8 cellular contexts compared by ENCODE assay signal in genomic region chr10:70233939-70234300, GRCh38. TPM values are rescaled to one million over a fixed set of nuclear protein-coding genes. Genes with fewer than 3 reads are reported as not detected.
DNase-seq lines count a peak whose midpoint lies in the region; ATAC-seq and TF ChIP-seq lines count a peak whose summit lies in the region.

No MANE protein-coding gene starts in this region.

- H3K23ac ChIP-seq in mesenchymal stem cell (ENCODE audit: low read length in 2 of 2): no peak overlapping the region

- H3K4ac ChIP-seq in mesenchymal stem cell (ENCODE audit: low read depth in 1 of 2, low read length in 2 of 2): peak overlapping the region in 1 of 2 experiments; percentile 3

- H2AK5ac ChIP-seq in mesenchymal stem cell (ENCODE audit: low read length, severe bottlenecking): no peak overlapping the region

- H2BK12ac ChIP-seq in mesenchymal stem cell (ENCODE audit: low read length in 2 of 2): no peak overlapping the region

- no peaks in the 10 kb centered on the region for H3K27me3 ChIP-seq in left ventricle myocardium inferior (ENCODE audit: low read depth)
- H3K27me3 ChIP-seq in mesenchymal stem cell (ENCODE audit: control insufficient read depth in 1 of 2, insufficient read depth in 1 of 2, low read length in 2 of 2): peaks cover 0 to 5% of the 10 kb centered on the region in 2 experiments
- H3K27me3 ChIP-seq in uterus: no peaks in the 10 kb centered on the region

- H3K4me2 ChIP-seq in mesenchymal stem cell (ENCODE audit: low read length, poor library complexity, severe bottlenecking): peak overlapping the region; percentile 92

- peaks cover 6% of the 10 kb centered on the region for H3K79me1 ChIP-seq in mesenchymal stem cell (replicated peaks; ENCODE audit: low read length, poor library complexity, severe bottlenecking)

- H3K4me1 ChIP-seq in left ventricle myocardium inferior (peaks cover 43% of the 10 kb centered on the region), mesenchymal stem cell (ENCODE audit: control insufficient read depth, insufficient read depth, low read depth, low read length) (no peaks in the 10 kb centered on the region), uterus (peaks cover 0 to 8% of the 10 kb centered on the region in 2 donors)

- H3K27ac ChIP-seq in left ventricle myocardium inferior (replicated peaks) (peak overlapping the region; percentile 84), mesenchymal stem cell (ENCODE audit: low read length, poor library complexity, severe bottlenecking) (no peak overlapping the region), uterus (peak overlapping the region; percentile 77 to 81)

- DNase-seq in left ventricle myocardium inferior (no peak), Right ventricle myocardium inferior (ENCODE audit: missing footprints) (no peak), astrocyte of the cerebellum (ENCODE audit: low read depth) (no peak), mesenchymal stem cell (no peak), uterus (no peak)
- DNase-seq in stimulated activated CD4-positive, alpha-beta T cell treated with anti-CD3 and anti-CD28 coated beads, Interleukin-1b, Interleukin-23, amount 100 ng/mL, for 48 hours: no peak

- H2BK120ac ChIP-seq in mesenchymal stem cell (ENCODE audit: low read depth, low read length): no peak overlapping the region

- no peaks in the 10 kb centered on the region for H3K9me3 ChIP-seq in left ventricle myocardium inferior (replicated peaks)
- H3K9me3 ChIP-seq in mesenchymal stem cell (ENCODE audit: control insufficient read depth, low read length): no peaks in the 10 kb centered on the region
- no peaks in the 10 kb centered on the region for H3K9me3 ChIP-seq in uterus

- H3K4me3 ChIP-seq in left ventricle myocardium inferior (peak overlapping the region; percentile 84), astrocyte of the cerebellum (ENCODE audit: low read depth, low read length) (peak overlapping the region; percentile 93), mesenchymal stem cell (ENCODE audit: insufficient read depth in 1 of 2, low read depth in 1 of 2, low read length in 2 of 2) (peak overlapping the region in 1 of 2 experiments; percentile 95), uterus (peak overlapping the region; percentile 46 to 91)

- H3K14ac ChIP-seq in mesenchymal stem cell (ENCODE audit: low read length in 2 of 2): no peak overlapping the region

- intact Hi-C loops in left ventricle myocardium inferior (cut with micrococcal nuclease) (no loop called here), Right ventricle myocardium inferior (cut with DNase I) (no loop called here), uterus (cut with DNase I; ENCODE audit: low total_unique reads) (no loop called here)

- H4K8ac ChIP-seq in mesenchymal stem cell (ENCODE audit: low read length): no peak overlapping the region

- no peak for TF ChIP-seq POLR2A in uterus (IDR thresholded peaks at IDR 0.05)

- H4K91ac ChIP-seq in mesenchymal stem cell (ENCODE audit: low read length): no peak overlapping the region

- peaks cover 15% of the 10 kb centered on the region for H3K36me3 ChIP-seq in left ventricle myocardium inferior
- H3K36me3 ChIP-seq in mesenchymal stem cell (ENCODE audit: control insufficient read depth in 1 of 2, insufficient read depth in 2 of 2, low read depth in 1 of 2, low read length in 2 of 2): peaks cover 4 to 15% of the 10 kb centered on the region in 2 experiments
- no peaks in the 10 kb centered on the region for H3K36me3 ChIP-seq in uterus

- TF ChIP-seq CTCF in left ventricle myocardium inferior (IDR thresholded peaks at IDR 0.05; ENCODE audit: borderline replicate concordance): peak; percentile 11
- TF ChIP-seq CTCF in astrocyte of the cerebellum (IDR thresholded peaks at IDR 0.05; ENCODE audit: low read depth, low read length, missing control alignments): no peak
- no peak for TF ChIP-seq CTCF in uterus (IDR thresholded peaks at IDR 0.05)

- peak overlapping the region; percentile 33 for H2AFZ ChIP-seq in mesenchymal stem cell (ENCODE audit: low read depth, low read length)

- WGBS in mesenchymal stem cell: 25% methylated on average over 1 of the region's 8 CpGs

- no peak overlapping the region for H2BK5ac ChIP-seq in mesenchymal stem cell (ENCODE audit: low read depth, low read length, poor library complexity, severe bottlenecking)

- peak overlapping the region; percentile 94 for H3K9ac ChIP-seq in mesenchymal stem cell (ENCODE audit: low read length)

- no peak overlapping the region for H3K18ac ChIP-seq in mesenchymal stem cell (ENCODE audit: low read depth in 1 of 2, low read length in 2 of 2)

- ATAC-seq in Right ventricle myocardium inferior (no peak), GM19035 (IDR thresholded peaks at IDR 0.05; ENCODE audit: unreplicated experiment) (no peak), HG03354 (IDR thresholded peaks at IDR 0.05; ENCODE audit: poor library complexity, severe bottlenecking, unreplicated experiment) (no peak)

- in situ Hi-C loops in astrocyte of the cerebellum (cut with HindIII; ENCODE audit: low sequenced_read_pairs): no loop called here

- H2BK15ac ChIP-seq in mesenchymal stem cell (ENCODE audit: low read depth, poor library complexity, severe bottlenecking): no peak overlapping the region

RNA-seq across cellular contexts. Expression of gene PPA1, which starts 0.7 kb away (rescaled TPM):
- total RNA-seq in left ventricle myocardium inferior (99.9 TPM), Right ventricle myocardium inferior (108 TPM), uterus (100 to 1,000 TPM in 1 of 4 donors, 10 to 100 TPM in 3; 48.5 to 107 (median 69.8) TPM)
- 144 TPM for polyA plus RNA-seq in mesenchymal stem cell (2013, experiment 1 of 2)
- 153 TPM for polyA plus RNA-seq in mesenchymal stem cell (2013, experiment 2 of 2)

RNA-seq across cellular contexts. Expression of gene NPFFR1, which starts 49.9 kb away (rescaled TPM):
- not detected for total RNA-seq in left ventricle myocardium inferior
- not detected for total RNA-seq in Right ventricle myocardium inferior
- polyA plus RNA-seq in mesenchymal stem cell (2013, experiment 1 of 2): under 0.01 TPM
- polyA plus RNA-seq in mesenchymal stem cell (2013, experiment 2 of 2): under 0.01 TPM
- total RNA-seq in uterus: 1 to 10 TPM in 1 of 4 donors, under 1 TPM in 1, not detected in 2; 0.43 to 2.1 TPM
